Comparison of ENCODE assay signal across 2 cellular contexts in the genomic region with DNA sequence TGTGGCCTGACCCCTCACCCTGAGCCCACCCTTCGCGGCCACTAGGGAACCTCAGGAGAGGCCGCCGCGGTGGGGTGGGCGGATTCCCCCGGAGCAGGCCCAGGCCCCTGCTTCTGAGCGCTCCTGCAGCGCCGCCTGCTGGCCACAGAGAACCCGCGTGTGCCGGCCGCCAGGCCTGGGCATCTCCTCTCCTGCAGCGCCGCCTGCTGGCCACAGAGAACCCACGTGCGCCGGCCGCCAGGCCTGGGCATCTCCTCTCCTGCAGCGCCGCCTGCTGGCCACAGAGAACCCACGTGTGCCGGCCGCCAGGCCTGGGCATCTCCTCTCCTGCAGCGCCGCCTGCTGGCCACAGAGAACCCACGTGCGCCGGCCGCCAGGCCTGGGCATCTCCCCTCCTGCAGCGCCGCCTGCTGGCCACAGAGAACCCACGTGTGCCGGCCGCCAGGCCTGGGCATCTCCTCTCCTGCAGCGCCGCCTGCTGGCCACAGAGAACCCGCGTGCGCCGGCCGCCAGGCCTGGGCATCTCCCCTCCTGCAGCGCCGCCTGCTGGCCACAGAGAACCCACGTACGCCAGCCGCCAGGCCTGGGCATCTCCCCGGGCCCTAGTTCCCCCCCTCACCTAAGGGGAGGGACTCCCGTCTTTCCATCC.
TF ChIP-seq lines count a peak whose summit lies in the region.
"Not testable (repeated sequence)": the region's sequence is repeated elsewhere in the genome, so short reads cannot be mapped to it uniquely, and the experiment has no call there.

No MANE protein-coding gene starts in this region.

TF ChIP-seq in H1, 55 proteins besides CTCF, POLR2A, EP300 and RAD21:
- TF ChIP-seq TAF7 (optimal IDR thresholded peaks at IDR 0.05; ENCODE audit: borderline replicate concordance, low read depth, low read length): peak; percentile 63

TF ChIP-seq in HepG2, 621 proteins besides CTCF, POLR2A, EP300 and RAD21:
- TF ChIP-seq MAZ (IDR thresholded peaks at IDR 0.05; ENCODE audit: borderline replicate concordance, low read depth, low read length); SOX6 (IDR thresholded peaks at IDR 0.05); NR2F6 (IDR thresholded peaks at IDR 0.05); HNF4G (IDR thresholded peaks at IDR 0.05; ENCODE audit: borderline replicate concordance, low read depth, low read length): not testable (repeated sequence)
- TF ChIP-seq MAZ (CRISPR knock-in tag; IDR thresholded peaks at IDR 0.05; ENCODE audit: low read depth): peak; percentile 38; the same call in 1 of the 2 replicates
- TF ChIP-seq SOX6 (CRISPR knock-in tag; IDR thresholded peaks at IDR 0.05): peak; percentile 20; the same call in 1 of the 2 replicates
- 0 out of 2 replicates have a peak, but pooled peaks have one; percentile 66 for TF ChIP-seq HNRNPL (IDR thresholded peaks at IDR 0.05; ENCODE audit: low read depth, low read length)
- TF ChIP-seq, protein P1, sequence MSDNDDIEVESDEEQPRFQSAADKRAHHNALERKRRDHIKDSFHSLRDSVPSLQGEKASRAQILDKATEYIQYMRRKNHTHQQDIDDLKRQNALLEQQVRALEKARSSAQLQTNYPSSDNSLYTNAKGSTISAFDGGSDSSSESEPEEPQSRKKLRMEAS (IDR thresholded peaks at IDR 0.05): peak; percentile 41; the same call in 1 of the 2 replicates
- TF ChIP-seq, protein P2, sequence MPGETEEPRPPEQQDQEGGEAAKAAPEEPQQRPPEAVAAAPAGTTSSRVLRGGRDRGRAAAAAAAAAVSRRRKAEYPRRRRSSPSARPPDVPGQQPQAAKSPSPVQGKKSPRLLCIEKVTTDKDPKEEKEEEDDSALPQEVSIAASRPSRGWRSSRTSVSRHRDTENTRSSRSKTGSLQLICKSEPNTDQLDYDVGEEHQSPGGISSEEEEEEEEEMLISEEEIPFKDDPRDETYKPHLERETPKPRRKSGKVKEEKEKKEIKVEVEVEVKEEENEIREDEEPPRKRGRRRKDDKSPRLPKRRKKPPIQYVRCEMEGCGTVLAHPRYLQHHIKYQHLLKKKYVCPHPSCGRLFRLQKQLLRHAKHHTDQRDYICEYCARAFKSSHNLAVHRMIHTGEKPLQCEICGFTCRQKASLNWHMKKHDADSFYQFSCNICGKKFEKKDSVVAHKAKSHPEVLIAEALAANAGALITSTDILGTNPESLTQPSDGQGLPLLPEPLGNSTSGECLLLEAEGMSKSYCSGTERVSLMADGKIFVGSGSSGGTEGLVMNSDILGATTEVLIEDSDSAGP (CRISPR knock-in tag; IDR thresholded peaks at IDR 0.05; ENCODE audit: borderline replicate concordance): peak; percentile 42; the same call in 1 of the 2 replicates
- 0 out of 2 replicates have a peak, but pooled peaks have one; percentile 8 for TF ChIP-seq FOSL2 (CRISPR knock-in tag; IDR thresholded peaks at IDR 0.05)
- TF ChIP-seq ZNF687 (CRISPR knock-in tag; IDR thresholded peaks at IDR 0.05): peak; percentile 49
- 0 out of 2 replicates have a peak, but pooled peaks have one; percentile 7 for TF ChIP-seq NR2F6 (CRISPR knock-in tag; IDR thresholded peaks at IDR 0.05)
- peak; percentile 31; the same call in 1 of the 2 replicates for TF ChIP-seq ZFX (CRISPR knock-in tag; IDR thresholded peaks at IDR 0.05; ENCODE audit: low read depth)
- TF ChIP-seq YY1 (IDR thresholded peaks at IDR 0.05; ENCODE audit: insufficient read depth, insufficient replicate concordance, low read depth, low read length): peak; percentile 38
- TF ChIP-seq ZNF275 (CRISPR knock-in tag; IDR thresholded peaks at IDR 0.05; ENCODE audit: borderline replicate concordance): 0 out of 2 replicates have a peak, but pooled peaks have one; percentile 24
- TF ChIP-seq, protein P3, sequence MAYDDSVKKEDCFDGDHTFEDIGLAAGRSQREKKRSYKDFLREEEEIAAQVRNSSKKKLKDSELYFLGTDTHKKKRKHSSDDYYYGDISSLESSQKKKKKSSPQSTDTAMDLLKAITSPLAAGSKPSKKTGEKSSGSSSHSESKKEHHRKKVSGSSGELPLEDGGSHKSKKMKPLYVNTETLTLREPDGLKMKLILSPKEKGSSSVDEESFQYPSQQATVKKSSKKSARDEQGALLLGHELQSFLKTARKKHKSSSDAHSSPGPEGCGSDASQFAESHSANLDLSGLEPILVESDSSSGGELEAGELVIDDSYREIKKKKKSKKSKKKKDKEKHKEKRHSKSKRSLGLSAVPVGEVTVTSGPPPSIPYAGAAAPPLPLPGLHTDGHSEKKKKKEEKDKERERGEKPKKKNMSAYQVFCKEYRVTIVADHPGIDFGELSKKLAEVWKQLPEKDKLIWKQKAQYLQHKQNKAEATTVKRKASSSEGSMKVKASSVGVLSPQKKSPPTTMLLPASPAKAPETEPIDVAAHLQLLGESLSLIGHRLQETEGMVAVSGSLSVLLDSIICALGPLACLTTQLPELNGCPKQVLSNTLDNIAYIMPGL (CRISPR knock-in tag; IDR thresholded peaks at IDR 0.05; ENCODE audit: borderline replicate concordance in 1 of 2, low read depth in 1 of 2): peak; percentile 53; a peak in 1 of 4 replicates
- TF ChIP-seq THAP11 (CRISPR knock-in tag; IDR thresholded peaks at IDR 0.05): peak; percentile 38; the same call in 1 of the 2 replicates
- TF ChIP-seq KDM2A (CRISPR knock-in tag; IDR thresholded peaks at IDR 0.05; ENCODE audit: borderline replicate concordance, low read depth): peak; percentile 57; the same call in 1 of the 2 replicates
- TF ChIP-seq ZBTB33 (CRISPR knock-in tag; IDR thresholded peaks at IDR 0.05): peak; percentile 94
- TF ChIP-seq STAG1 (CRISPR knock-in tag; IDR thresholded peaks at IDR 0.05): peak; percentile 71
- peak; percentile 64; the same call in 1 of the 2 replicates for TF ChIP-seq KDM3A (CRISPR knock-in tag; IDR thresholded peaks at IDR 0.05; ENCODE audit: low read depth)
- TF ChIP-seq RXRA (CRISPR knock-in tag; IDR thresholded peaks at IDR 0.05): 0 out of 2 replicates have a peak, but pooled peaks have one; percentile 22
- TF ChIP-seq MXD1 (CRISPR knock-in tag; IDR thresholded peaks at IDR 0.05): 0 out of 2 replicates have a peak, but pooled peaks have one; percentile 34
- TF ChIP-seq MYC (CRISPR knock-in tag; IDR thresholded peaks at IDR 0.05; ENCODE audit: borderline replicate concordance): peak; percentile 72
- TF ChIP-seq GABPB1 (CRISPR knock-in tag; IDR thresholded peaks at IDR 0.05): peak; percentile 51; the same call in 1 of the 2 replicates
- 0 out of 2 replicates have a peak, but pooled peaks have one; percentile 33 for TF ChIP-seq HNF4G (CRISPR knock-in tag; IDR thresholded peaks at IDR 0.05; ENCODE audit: borderline replicate concordance, low read depth)
- TF ChIP-seq, protein P4, sequence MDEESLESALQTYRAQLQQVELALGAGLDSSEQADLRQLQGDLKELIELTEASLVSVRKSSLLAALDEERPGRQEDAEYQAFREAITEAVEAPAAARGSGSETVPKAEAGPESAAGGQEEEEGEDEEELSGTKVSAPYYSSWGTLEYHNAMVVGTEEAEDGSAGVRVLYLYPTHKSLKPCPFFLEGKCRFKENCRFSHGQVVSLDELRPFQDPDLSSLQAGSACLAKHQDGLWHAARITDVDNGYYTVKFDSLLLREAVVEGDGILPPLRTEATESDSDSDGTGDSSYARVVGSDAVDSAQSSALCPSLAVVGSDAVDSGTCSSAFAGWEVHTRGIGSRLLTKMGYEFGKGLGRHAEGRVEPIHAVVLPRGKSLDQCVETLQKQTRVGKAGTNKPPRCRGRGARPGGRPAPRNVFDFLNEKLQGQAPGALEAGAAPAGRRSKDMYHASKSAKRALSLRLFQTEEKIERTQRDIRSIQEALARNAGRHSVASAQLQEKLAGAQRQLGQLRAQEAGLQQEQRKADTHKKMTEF (CRISPR knock-in tag; IDR thresholded peaks at IDR 0.05): peak; percentile 21; the same call in 1 of the 2 replicates
- TF ChIP-seq ZNF788 (CRISPR knock-in tag; IDR thresholded peaks at IDR 0.05; ENCODE audit: borderline replicate concordance): 0 out of 2 replicates have a peak, but pooled peaks have one; percentile 27
